In genomic region chr6:157379656-157380457, GRCh38 we compare ENCODE assay signal across 8 cellular contexts.
DNase-seq lines count a peak whose midpoint lies in the region; ATAC-seq and TF ChIP-seq lines count a peak whose summit lies in the region.

No MANE protein-coding gene starts in this region.

- peak; percentile 39 for TF ChIP-seq POLR2A in GM19099 (IDR thresholded peaks at IDR 0.05; ENCODE audit: extremely low read depth, insufficient read length, low read depth)

- peak; percentile 75 for ATAC-seq in HG03354 (IDR thresholded peaks at IDR 0.05; ENCODE audit: poor library complexity, severe bottlenecking, unreplicated experiment)

- DNase-seq in AG20443 (ENCODE audit: low spot score) (peak; percentile 92), NCI-H345 treated with DMSO at 0.1 percent for 48 hours (lab: John Stamatoyannopoulos, UW; ENCODE audit: unreplicated experiment) (peak; percentile 92), islet precursor cell (peak; percentile 96)
- peak; percentile 67 to 78 (median 73) for DNase-seq in activated CD4-positive, CD25-positive, alpha-beta regulatory T cell (lab: John Stamatoyannopoulos, UW)
- DNase-seq in central memory CD4-positive, alpha-beta T cell = peak; percentile 83
- DNase-seq in stimulated activated CD4-positive, alpha-beta T cell treated with anti-CD3 and anti-CD28 coated beads, Interleukin-12 subunit alpha, Interleukin-12 subunit beta, amount 100 ng/mL, for 24 hours (ENCODE audit: low read depth in 2 of 2) = peak; percentile 79

Comparison
In these comparisons a context has a peak if more than half of its experiments do, and no peak if none do; other contexts are left out.
1. Peak in every context shown above with its lines: DNase-seq and ATAC-seq.